1 cellular context compared by ENCODE assay signal in the genomic region with DNA sequence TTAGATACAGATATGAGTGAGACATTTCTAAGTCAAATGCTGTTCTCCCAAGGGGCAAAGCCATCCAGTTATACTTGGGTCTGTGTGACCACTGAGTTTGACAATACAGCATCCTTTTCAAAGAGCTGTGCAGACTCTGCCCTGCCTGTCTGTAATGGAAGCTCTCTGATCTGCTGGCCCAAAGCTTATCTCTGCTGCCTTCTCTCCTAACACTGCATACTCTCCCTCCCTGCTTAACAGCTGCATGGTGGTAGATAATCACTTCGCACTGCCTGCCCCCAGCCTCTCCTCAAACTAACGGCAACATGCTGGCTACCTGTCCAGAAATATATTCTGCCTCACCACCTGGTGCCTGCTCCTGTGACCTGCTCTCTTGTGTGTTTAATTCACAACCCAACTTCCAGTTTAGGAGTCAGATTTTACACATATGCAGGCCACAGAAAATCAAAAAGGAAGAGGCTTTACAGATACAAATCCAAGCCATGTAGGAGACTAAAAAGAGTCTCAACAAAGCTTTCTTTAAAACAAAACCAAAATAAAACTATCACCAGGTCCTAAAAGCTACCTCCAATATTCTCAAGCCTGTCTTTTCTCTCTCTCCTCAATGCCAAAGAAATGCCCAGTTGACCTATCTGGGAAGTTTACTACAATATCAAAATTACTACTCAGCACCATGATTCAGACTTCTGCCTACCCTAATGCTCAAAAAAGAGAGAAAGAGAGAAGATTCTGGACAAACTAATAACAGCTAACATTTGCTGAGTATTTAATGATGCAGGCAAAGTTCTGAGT.
TF ChIP-seq lines count a peak whose summit lies in the region.

No MANE protein-coding gene starts in this region.

TF ChIP-seq in K562, 482 proteins besides CTCF, POLR2A, EP300 and RAD21 (continued from another document and continues in another):
- TF ChIP-seq, protein P1, sequence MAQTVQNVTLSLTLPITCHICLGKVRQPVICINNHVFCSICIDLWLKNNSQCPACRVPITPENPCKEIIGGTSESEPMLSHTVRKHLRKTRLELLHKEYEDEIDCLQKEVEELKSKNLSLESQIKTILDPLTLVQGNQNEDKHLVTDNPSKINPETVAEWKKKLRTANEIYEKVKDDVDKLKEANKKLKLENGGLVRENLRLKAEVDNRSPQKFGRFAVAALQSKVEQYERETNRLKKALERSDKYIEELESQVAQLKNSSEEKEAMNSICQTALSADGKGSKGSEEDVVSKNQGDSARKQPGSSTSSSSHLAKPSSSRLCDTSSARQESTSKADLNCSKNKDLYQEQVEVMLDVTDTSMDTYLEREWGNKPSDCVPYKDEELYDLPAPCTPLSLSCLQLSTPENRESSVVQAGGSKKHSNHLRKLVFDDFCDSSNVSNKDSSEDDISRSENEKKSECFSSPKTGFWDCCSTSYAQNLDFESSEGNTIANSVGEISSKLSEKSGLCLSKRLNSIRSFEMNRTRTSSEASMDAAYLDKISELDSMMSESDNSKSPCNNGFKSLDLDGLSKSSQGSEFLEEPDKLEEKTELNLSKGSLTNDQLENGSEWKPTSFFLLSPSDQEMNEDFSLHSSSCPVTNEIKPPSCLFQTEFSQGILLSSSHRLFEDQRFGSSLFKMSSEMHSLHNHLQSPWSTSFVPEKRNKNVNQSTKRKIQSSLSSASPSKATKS (CRISPR knock-in tag; IDR thresholded peaks at IDR 0.05): no peak
- TF ChIP-seq MTA2 (IDR thresholded peaks at IDR 0.05; ENCODE audit: low read depth) (peak; percentile 99), MEF2D (tag; conservative IDR thresholded peaks at IDR 0.05; ENCODE audit: low read depth) (no peak), ZNF354B (CRISPR knock-in tag; IDR thresholded peaks at IDR 0.05) (no peak), CBFB (CRISPR knock-in tag; IDR thresholded peaks at IDR 0.05) (no peak), STAT5B (CRISPR knock-in tag; IDR thresholded peaks at IDR 0.05) (no peak), CBFA2T3 (IDR thresholded peaks at IDR 0.05) (peak; percentile 100), ZNF212 (CRISPR knock-in tag; IDR thresholded peaks at IDR 0.05) (no peak), POU5F1 (IDR thresholded peaks at IDR 0.05; ENCODE audit: borderline replicate concordance, low read depth, low read length, partially characterized antibody) (no peak), ZNF143 (CRISPR knock-in tag; IDR thresholded peaks at IDR 0.05) (no peak), PYGO2 (tag; IDR thresholded peaks at IDR 0.05) (no peak), DNMT1 (IDR thresholded peaks at IDR 0.05) (no peak), NCOR1 (IDR thresholded peaks at IDR 0.05) (peak; percentile 99), NFRKB (IDR thresholded peaks at IDR 0.05; ENCODE audit: low read depth) (no peak), TSC22D4 (tag; IDR thresholded peaks at IDR 0.05) (no peak), FOXA1 (IDR thresholded peaks at IDR 0.05; ENCODE audit: borderline replicate concordance) (no peak), RB1 (IDR thresholded peaks at IDR 0.05; ENCODE audit: low read depth) (peak; percentile 68), CBFA2T2 (conservative IDR thresholded peaks at IDR 0.05) (peak; percentile 99), KAT8 (IDR thresholded peaks at IDR 0.05; ENCODE audit: low read depth) (no peak), ZNF764 (CRISPR knock-in tag; IDR thresholded peaks at IDR 0.05; ENCODE audit: low read depth) (no peak), ZKSCAN3 (CRISPR knock-in tag; IDR thresholded peaks at IDR 0.05) (no peak)
- TF ChIP-seq, protein P2, sequence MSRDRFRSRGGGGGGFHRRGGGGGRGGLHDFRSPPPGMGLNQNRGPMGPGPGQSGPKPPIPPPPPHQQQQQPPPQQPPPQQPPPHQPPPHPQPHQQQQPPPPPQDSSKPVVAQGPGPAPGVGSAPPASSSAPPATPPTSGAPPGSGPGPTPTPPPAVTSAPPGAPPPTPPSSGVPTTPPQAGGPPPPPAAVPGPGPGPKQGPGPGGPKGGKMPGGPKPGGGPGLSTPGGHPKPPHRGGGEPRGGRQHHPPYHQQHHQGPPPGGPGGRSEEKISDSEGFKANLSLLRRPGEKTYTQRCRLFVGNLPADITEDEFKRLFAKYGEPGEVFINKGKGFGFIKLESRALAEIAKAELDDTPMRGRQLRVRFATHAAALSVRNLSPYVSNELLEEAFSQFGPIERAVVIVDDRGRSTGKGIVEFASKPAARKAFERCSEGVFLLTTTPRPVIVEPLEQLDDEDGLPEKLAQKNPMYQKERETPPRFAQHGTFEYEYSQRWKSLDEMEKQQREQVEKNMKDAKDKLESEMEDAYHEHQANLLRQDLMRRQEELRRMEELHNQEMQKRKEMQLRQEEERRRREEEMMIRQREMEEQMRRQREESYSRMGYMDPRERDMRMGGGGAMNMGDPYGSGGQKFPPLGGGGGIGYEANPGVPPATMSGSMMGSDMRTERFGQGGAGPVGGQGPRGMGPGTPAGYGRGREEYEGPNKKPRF (IDR thresholded peaks at IDR 0.05; ENCODE audit: low read depth, low read length): no peak
- TF ChIP-seq, protein P3, sequence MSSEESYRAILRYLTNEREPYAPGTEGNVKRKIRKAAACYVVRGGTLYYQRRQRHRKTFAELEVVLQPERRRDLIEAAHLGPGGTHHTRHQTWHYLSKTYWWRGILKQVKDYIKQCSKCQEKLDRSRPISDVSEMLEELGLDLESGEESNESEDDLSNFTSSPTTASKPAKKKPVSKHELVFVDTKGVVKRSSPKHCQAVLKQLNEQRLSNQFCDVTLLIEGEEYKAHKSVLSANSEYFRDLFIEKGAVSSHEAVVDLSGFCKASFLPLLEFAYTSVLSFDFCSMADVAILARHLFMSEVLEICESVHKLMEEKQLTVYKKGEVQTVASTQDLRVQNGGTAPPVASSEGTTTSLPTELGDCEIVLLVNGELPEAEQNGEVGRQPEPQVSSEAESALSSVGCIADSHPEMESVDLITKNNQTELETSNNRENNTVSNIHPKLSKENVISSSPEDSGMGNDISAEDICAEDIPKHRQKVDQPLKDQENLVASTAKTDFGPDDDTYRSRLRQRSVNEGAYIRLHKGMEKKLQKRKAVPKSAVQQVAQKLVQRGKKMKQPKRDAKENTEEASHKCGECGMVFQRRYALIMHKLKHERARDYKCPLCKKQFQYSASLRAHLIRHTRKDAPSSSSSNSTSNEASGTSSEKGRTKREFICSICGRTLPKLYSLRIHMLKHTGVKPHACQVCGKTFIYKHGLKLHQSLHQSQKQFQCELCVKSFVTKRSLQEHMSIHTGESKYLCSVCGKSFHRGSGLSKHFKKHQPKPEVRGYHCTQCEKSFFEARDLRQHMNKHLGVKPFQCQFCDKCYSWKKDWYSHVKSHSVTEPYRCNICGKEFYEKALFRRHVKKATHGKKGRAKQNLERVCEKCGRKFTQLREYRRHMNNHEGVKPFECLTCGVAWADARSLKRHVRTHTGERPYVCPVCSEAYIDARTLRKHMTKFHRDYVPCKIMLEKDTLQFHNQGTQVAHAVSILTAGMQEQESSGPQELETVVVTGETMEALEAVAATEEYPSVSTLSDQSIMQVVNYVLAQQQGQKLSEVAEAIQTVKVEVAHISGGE (CRISPR knock-in tag; IDR thresholded peaks at IDR 0.05): no peak
- TF ChIP-seq, protein P4, sequence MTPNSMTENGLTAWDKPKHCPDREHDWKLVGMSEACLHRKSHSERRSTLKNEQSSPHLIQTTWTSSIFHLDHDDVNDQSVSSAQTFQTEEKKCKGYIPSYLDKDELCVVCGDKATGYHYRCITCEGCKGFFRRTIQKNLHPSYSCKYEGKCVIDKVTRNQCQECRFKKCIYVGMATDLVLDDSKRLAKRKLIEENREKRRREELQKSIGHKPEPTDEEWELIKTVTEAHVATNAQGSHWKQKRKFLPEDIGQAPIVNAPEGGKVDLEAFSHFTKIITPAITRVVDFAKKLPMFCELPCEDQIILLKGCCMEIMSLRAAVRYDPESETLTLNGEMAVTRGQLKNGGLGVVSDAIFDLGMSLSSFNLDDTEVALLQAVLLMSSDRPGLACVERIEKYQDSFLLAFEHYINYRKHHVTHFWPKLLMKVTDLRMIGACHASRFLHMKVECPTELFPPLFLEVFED (CRISPR knock-in tag; conservative IDR thresholded peaks at IDR 0.05): no peak
- TF ChIP-seq, protein P5, sequence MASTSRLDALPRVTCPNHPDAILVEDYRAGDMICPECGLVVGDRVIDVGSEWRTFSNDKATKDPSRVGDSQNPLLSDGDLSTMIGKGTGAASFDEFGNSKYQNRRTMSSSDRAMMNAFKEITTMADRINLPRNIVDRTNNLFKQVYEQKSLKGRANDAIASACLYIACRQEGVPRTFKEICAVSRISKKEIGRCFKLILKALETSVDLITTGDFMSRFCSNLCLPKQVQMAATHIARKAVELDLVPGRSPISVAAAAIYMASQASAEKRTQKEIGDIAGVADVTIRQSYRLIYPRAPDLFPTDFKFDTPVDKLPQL (IDR thresholded peaks at IDR 0.05; ENCODE audit: extremely low read depth, insufficient read length): no peak
- TF ChIP-seq, protein P6, sequence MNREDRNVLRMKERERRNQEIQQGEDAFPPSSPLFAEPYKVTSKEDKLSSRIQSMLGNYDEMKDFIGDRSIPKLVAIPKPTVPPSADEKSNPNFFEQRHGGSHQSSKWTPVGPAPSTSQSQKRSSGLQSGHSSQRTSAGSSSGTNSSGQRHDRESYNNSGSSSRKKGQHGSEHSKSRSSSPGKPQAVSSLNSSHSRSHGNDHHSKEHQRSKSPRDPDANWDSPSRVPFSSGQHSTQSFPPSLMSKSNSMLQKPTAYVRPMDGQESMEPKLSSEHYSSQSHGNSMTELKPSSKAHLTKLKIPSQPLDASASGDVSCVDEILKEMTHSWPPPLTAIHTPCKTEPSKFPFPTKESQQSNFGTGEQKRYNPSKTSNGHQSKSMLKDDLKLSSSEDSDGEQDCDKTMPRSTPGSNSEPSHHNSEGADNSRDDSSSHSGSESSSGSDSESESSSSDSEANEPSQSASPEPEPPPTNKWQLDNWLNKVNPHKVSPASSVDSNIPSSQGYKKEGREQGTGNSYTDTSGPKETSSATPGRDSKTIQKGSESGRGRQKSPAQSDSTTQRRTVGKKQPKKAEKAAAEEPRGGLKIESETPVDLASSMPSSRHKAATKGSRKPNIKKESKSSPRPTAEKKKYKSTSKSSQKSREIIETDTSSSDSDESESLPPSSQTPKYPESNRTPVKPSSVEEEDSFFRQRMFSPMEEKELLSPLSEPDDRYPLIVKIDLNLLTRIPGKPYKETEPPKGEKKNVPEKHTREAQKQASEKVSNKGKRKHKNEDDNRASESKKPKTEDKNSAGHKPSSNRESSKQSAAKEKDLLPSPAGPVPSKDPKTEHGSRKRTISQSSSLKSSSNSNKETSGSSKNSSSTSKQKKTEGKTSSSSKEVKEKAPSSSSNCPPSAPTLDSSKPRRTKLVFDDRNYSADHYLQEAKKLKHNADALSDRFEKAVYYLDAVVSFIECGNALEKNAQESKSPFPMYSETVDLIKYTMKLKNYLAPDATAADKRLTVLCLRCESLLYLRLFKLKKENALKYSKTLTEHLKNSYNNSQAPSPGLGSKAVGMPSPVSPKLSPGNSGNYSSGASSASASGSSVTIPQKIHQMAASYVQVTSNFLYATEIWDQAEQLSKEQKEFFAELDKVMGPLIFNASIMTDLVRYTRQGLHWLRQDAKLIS (CRISPR knock-in tag; IDR thresholded peaks at IDR 0.05): no peak
- TF ChIP-seq, protein P7, sequence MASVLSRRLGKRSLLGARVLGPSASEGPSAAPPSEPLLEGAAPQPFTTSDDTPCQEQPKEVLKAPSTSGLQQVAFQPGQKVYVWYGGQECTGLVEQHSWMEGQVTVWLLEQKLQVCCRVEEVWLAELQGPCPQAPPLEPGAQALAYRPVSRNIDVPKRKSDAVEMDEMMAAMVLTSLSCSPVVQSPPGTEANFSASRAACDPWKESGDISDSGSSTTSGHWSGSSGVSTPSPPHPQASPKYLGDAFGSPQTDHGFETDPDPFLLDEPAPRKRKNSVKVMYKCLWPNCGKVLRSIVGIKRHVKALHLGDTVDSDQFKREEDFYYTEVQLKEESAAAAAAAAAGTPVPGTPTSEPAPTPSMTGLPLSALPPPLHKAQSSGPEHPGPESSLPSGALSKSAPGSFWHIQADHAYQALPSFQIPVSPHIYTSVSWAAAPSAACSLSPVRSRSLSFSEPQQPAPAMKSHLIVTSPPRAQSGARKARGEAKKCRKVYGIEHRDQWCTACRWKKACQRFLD (CRISPR knock-in tag; IDR thresholded peaks at IDR 0.05): peak; percentile 74; the same call in 1 of the 2 replicates
- TF ChIP-seq, protein P8, sequence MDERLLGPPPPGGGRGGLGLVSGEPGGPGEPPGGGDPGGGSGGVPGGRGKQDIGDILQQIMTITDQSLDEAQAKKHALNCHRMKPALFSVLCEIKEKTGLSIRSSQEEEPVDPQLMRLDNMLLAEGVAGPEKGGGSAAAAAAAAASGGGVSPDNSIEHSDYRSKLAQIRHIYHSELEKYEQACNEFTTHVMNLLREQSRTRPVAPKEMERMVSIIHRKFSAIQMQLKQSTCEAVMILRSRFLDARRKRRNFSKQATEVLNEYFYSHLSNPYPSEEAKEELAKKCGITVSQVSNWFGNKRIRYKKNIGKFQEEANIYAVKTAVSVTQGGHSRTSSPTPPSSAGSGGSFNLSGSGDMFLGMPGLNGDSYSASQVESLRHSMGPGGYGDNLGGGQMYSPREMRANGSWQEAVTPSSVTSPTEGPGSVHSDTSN (CRISPR knock-in tag; IDR thresholded peaks at IDR 0.05; ENCODE audit: low read depth): no peak
- TF ChIP-seq, protein P8 (tag; conservative IDR thresholded peaks at IDR 0.05; ENCODE audit: low read depth): no peak
- TF ChIP-seq, protein P9, sequence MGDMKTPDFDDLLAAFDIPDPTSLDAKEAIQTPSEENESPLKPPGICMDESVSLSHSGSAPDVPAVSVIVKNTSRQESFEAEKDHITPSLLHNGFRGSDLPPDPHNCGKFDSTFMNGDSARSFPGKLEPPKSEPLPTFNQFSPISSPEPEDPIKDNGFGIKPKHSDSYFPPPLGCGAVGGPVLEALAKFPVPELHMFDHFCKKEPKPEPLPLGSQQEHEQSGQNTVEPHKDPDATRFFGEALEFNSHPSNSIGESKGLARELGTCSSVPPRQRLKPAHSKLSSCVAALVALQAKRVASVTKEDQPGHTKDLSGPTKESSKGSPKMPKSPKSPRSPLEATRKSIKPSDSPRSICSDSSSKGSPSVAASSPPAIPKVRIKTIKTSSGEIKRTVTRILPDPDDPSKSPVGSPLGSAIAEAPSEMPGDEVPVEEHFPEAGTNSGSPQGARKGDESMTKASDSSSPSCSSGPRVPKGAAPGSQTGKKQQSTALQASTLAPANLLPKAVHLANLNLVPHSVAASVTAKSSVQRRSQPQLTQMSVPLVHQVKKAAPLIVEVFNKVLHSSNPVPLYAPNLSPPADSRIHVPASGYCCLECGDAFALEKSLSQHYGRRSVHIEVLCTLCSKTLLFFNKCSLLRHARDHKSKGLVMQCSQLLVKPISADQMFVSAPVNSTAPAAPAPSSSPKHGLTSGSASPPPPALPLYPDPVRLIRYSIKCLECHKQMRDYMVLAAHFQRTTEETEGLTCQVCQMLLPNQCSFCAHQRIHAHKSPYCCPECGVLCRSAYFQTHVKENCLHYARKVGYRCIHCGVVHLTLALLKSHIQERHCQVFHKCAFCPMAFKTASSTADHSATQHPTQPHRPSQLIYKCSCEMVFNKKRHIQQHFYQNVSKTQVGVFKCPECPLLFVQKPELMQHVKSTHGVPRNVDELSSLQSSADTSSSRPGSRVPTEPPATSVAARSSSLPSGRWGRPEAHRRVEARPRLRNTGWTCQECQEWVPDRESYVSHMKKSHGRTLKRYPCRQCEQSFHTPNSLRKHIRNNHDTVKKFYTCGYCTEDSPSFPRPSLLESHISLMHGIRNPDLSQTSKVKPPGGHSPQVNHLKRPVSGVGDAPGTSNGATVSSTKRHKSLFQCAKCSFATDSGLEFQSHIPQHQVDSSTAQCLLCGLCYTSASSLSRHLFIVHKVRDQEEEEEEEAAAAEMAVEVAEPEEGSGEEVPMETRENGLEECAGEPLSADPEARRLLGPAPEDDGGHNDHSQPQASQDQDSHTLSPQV (IDR thresholded peaks at IDR 0.05): peak; percentile 27; the same call in 1 of the 2 replicates
